8 cellular contexts compared by ENCODE assay signal in the genomic region with DNA sequence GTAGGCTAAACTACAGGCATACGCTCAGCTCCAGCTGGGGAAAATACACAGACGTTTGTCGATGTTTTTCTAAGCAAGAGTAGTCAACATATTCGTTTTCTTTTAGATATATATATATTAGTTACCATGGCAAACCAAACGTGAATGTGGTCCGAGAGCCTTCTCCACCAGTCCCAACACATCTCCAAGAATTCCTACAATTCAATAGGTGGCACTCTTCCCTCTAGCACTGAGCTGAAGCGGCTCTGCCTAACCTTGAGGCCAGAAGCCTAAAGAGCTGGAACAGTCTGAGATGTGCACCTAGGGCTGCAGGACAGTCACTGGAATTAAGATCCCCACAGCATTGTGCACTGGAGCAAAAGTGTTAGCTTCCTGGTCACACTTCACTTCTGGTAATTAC.
A peak's percentile ranks its signal among the peaks of the same experiment; 100 is the strongest.
DNase-seq lines count a peak whose midpoint lies in the region; ATAC-seq and TF ChIP-seq lines count a peak whose summit lies in the region.

No MANE protein-coding gene starts in this region.

- no peaks in the 10 kb centered on the region for H3K9me3 ChIP-seq in neuronal stem cell (replicated peaks in 1 of 2; ENCODE audit: control insufficient read depth in 2 of 2, insufficient read depth in 1 of 2, low read depth in 1 of 2, low read length in 2 of 2)

- DNase-seq in Caki2 (ENCODE audit: low read depth) (peak; percentile 7), NCI-H1105 (lab: John Stamatoyannopoulos, UW) (peak; percentile 2), cardiac fibroblast (ENCODE audit: low read depth in 2 of 2) (peak; percentile 32 to 60), medulla oblongata (ENCODE audit: extremely low spot score) (peak; percentile 48), NOMO-1 treated with dmso at 0.1 percent for 144 hours (lab: John Stamatoyannopoulos, UW; ENCODE audit: unreplicated experiment) (no peak), NCI-H128 (lab: John Stamatoyannopoulos, UW; ENCODE audit: unreplicated experiment) (no peak), neuronal stem cell (ENCODE audit: low spot score) (no peak)

- WGBS in neuronal stem cell (ENCODE audit: extremely low coverage in 2 of 2, insufficient read length in 2 of 2, insufficient replicate concordance in 1 of 2), 2 donors, result no CpG with 5 or more reads among the region's 7 CpGs

- no peak for TF ChIP-seq CTCF in cardiac fibroblast (IDR thresholded peaks at IDR 0.05; ENCODE audit: low read depth, low read length)

- no peak overlapping the region for H3K4me3 ChIP-seq in cardiac fibroblast (replicated peaks in 1 of 2; ENCODE audit: low read depth in 2 of 2, low read length in 2 of 2)
- H3K4me3 ChIP-seq in neuronal stem cell (ENCODE audit: low read length in 2 of 2), result no peak overlapping the region

- no peak overlapping the region for H2BK120ac ChIP-seq in neuronal stem cell (ENCODE audit: low read depth, low read length)

- H2AK5ac ChIP-seq in neuronal stem cell (ENCODE audit: low read depth, low read length), result no peak overlapping the region

- no peaks in the 10 kb centered on the region for H3K36me3 ChIP-seq in neuronal stem cell (replicated peaks in 1 of 2; ENCODE audit: control insufficient read depth in 2 of 2, insufficient read depth in 2 of 2, low read length in 2 of 2)

- no peaks in the 10 kb centered on the region for H3K4me1 ChIP-seq in neuronal stem cell (ENCODE audit: control insufficient read depth in 2 of 2, insufficient read depth in 1 of 2, low read depth in 1 of 2, low read length in 2 of 2)

- no peaks in the 10 kb centered on the region for H3K79me1 ChIP-seq in neuronal stem cell (ENCODE audit: low read depth, low read length)

- in situ Hi-C loops in Caki2 (cut with HindIII; ENCODE audit: low pct_unique_long_range_greater_than_20kb, low sequenced_read_pairs), result no loop called here

- H4K91ac ChIP-seq in neuronal stem cell (ENCODE audit: low read depth, low read length, poor library complexity), result no peak overlapping the region

- no peak overlapping the region for H2BK15ac ChIP-seq in neuronal stem cell (ENCODE audit: low read length)

- no peak overlapping the region for H3K27ac ChIP-seq in neuronal stem cell (replicated peaks; ENCODE audit: low read length)

- no peak overlapping the region for H2BK5ac ChIP-seq in neuronal stem cell (ENCODE audit: low read length)

- no peaks in the 10 kb centered on the region for H3K27me3 ChIP-seq in neuronal stem cell (ENCODE audit: control insufficient read depth in 3 of 3, insufficient read depth in 3 of 3, low read depth in 1 of 3, low read length in 3 of 3)

- H3K18ac ChIP-seq in neuronal stem cell (ENCODE audit: low read length), result no peak overlapping the region

- no peak overlapping the region for H3K14ac ChIP-seq in neuronal stem cell (ENCODE audit: low read length)

- no peak for ATAC-seq in HG03432 (IDR thresholded peaks at IDR 0.05; ENCODE audit: unreplicated experiment)

- H4K8ac ChIP-seq in neuronal stem cell (ENCODE audit: low read depth, low read length), result no peak overlapping the region

- H3K4me2 ChIP-seq in neuronal stem cell (ENCODE audit: insufficient read depth, low read length, poor library complexity, severe bottlenecking), result no peak overlapping the region

- H2BK12ac ChIP-seq in neuronal stem cell (ENCODE audit: low read length), result no peak overlapping the region

- no peak overlapping the region for H3K4ac ChIP-seq in neuronal stem cell (ENCODE audit: low read length)

- H3K9ac ChIP-seq in neuronal stem cell (ENCODE audit: low read depth, low read length, poor library complexity), result no peak overlapping the region

- H3K23ac ChIP-seq in neuronal stem cell (ENCODE audit: low read depth, low read length, poor library complexity), result no peak overlapping the region

- no peak overlapping the region for H2AFZ ChIP-seq in neuronal stem cell (ENCODE audit: low read length)

Comparison
In these comparisons a context has a peak if more than half of its experiments do, and no peak if none do; other contexts are left out.
1. DNase-seq: peak in Caki2 (single experiment), NCI-H1105 (single experiment), cardiac fibroblast (2 of 2) and medulla oblongata (single experiment); none in NOMO-1 treated with dmso at 0.1 percent for 144 hours (single experiment), NCI-H128 (single experiment) and neuronal stem cell (single experiment).